In genomic region chr1:15847100-15847892, GRCh38 we compare ENCODE assay signal across 1 cellular context.
TF ChIP-seq lines count a peak whose summit lies in the region.

Gene SPEN (plus strand): TSS chr1:15847707. CDS start chr1:15848068, 361 bp downstream.

TF ChIP-seq in K562, 482 proteins besides CTCF, POLR2A, EP300 and RAD21 (continued from another document and continues in another):
- TF ChIP-seq ZNF592 (IDR thresholded peaks at IDR 0.05) (no peak), LEF1 (IDR thresholded peaks at IDR 0.05) (no peak), NFATC3 (IDR thresholded peaks at IDR 0.05) (no peak; the same call in 1 of the 2 replicates), ZNF316 (IDR thresholded peaks at IDR 0.05) (no peak), SMARCB1 (IDR thresholded peaks at IDR 0.05; ENCODE audit: insufficient read length, low read depth) (no peak), FUS (optimal IDR thresholded peaks at IDR 0.05; ENCODE audit: low read depth, low read length) (no peak), SNIP1 (IDR thresholded peaks at IDR 0.05; ENCODE audit: low read depth) (no peak), SFPQ (IDR thresholded peaks at IDR 0.05; ENCODE audit: low read depth, low read length) (no peak), NELFE (IDR thresholded peaks at IDR 0.05; ENCODE audit: insufficient read depth, insufficient read length) (no peak), ZSCAN32 (CRISPR knock-in tag; IDR thresholded peaks at IDR 0.05) (peak; percentile 42; the same call in 1 of the 2 replicates), U2AF2 (optimal IDR thresholded peaks at IDR 0.05; ENCODE audit: low read depth, low read length) (no peak), ZFP30 (CRISPR knock-in tag; IDR thresholded peaks at IDR 0.05; ENCODE audit: borderline replicate concordance) (no peak), HNRNPLL (IDR thresholded peaks at IDR 0.05; ENCODE audit: low read depth, low read length, poor library complexity, severe bottlenecking) (peak; percentile 67), ZKSCAN1 (IDR thresholded peaks at IDR 0.05; ENCODE audit: low read depth, low read length) (peak; percentile 73), RFX1 (IDR thresholded peaks at IDR 0.05) (no peak), GATAD2A (IDR thresholded peaks at IDR 0.05) (no peak), RBM39 (optimal IDR thresholded peaks at IDR 0.05; ENCODE audit: low read depth, low read length) (no peak), MXI1 (IDR thresholded peaks at IDR 0.05; ENCODE audit: low read depth, low read length) (peak; percentile 47; the same call in 1 of the 2 replicates), STAT5A (IDR thresholded peaks at IDR 0.05; ENCODE audit: borderline replicate concordance, low read length) (no peak), NFE2 (IDR thresholded peaks at IDR 0.05; ENCODE audit: low read depth) (no peak), KHSRP (IDR thresholded peaks at IDR 0.05) (no peak), ZNF146 (CRISPR knock-in tag; IDR thresholded peaks at IDR 0.05; ENCODE audit: unreplicated experiment) (no peak), KAT2B (IDR thresholded peaks at IDR 0.05; ENCODE audit: low read depth, low read length) (no peak), TBP (optimal IDR thresholded peaks at IDR 0.05; ENCODE audit: low read depth, low read length) (peak; percentile 92), RFX7 (CRISPR knock-in tag; IDR thresholded peaks at IDR 0.05) (no peak), SMARCC2 (IDR thresholded peaks at IDR 0.05; ENCODE audit: low read depth) (no peak), POLR2AphosphoS5 (IDR thresholded peaks at IDR 0.05; ENCODE audit: control insufficient read depth, insufficient read depth, low read depth, low read length) (peak; percentile 69), CHAMP1 (IDR thresholded peaks at IDR 0.05) (no peak), ZNF407 (IDR thresholded peaks at IDR 0.05; ENCODE audit: low read depth) (no peak), DMBX1 (CRISPR knock-in tag; IDR thresholded peaks at IDR 0.05; ENCODE audit: borderline replicate concordance) (peak; percentile 72; the same call in 1 of the 2 replicates), CHD4 (IDR thresholded peaks at IDR 0.05; ENCODE audit: insufficient read depth, insufficient replicate concordance, low read depth, low read length, poor library complexity, severe bottlenecking) (no peak), TEAD2 (tag; IDR thresholded peaks at IDR 0.05) (no peak), ZNF668 (CRISPR knock-in tag; IDR thresholded peaks at IDR 0.05) (no peak), ZNF282 (CRISPR knock-in tag; IDR thresholded peaks at IDR 0.05) (no peak), MEF2D (tag; conservative IDR thresholded peaks at IDR 0.05; ENCODE audit: low read depth) (no peak), NR4A1 (CRISPR knock-in tag; IDR thresholded peaks at IDR 0.05) (0 out of 2 replicates have a peak, but pooled peaks have one; percentile 43), NR4A1 (tag; IDR thresholded peaks at IDR 0.05) (no peak), CBFA2T2 (conservative IDR thresholded peaks at IDR 0.05) (no peak)
- TF ChIP-seq, protein P1, sequence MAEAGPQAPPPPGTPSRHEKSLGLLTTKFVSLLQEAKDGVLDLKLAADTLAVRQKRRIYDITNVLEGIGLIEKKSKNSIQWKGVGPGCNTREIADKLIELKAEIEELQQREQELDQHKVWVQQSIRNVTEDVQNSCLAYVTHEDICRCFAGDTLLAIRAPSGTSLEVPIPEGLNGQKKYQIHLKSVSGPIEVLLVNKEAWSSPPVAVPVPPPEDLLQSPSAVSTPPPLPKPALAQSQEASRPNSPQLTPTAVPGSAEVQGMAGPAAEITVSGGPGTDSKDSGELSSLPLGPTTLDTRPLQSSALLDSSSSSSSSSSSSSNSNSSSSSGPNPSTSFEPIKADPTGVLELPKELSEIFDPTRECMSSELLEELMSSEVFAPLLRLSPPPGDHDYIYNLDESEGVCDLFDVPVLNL (CRISPR knock-in tag; IDR thresholded peaks at IDR 0.05; ENCODE audit: low read depth) = no peak; the same call in 1 of the 2 replicates
- TF ChIP-seq, protein P2, sequence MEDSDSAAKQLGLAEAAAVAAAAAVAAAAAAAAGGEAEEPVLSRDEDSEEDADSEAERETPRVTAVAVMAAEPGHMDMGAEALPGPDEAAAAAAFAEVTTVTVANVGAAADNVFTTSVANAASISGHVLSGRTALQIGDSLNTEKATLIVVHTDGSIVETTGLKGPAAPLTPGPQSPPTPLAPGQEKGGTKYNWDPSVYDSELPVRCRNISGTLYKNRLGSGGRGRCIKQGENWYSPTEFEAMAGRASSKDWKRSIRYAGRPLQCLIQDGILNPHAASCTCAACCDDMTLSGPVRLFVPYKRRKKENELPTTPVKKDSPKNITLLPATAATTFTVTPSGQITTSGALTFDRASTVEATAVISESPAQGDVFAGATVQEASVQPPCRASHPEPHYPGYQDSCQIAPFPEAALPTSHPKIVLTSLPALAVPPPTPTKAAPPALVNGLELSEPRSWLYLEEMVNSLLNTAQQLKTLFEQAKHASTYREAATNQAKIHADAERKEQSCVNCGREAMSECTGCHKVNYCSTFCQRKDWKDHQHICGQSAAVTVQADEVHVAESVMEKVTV (CRISPR knock-in tag; IDR thresholded peaks at IDR 0.05) = 0 out of 2 replicates have a peak, but pooled peaks have one; percentile 27
- TF ChIP-seq, protein P3, sequence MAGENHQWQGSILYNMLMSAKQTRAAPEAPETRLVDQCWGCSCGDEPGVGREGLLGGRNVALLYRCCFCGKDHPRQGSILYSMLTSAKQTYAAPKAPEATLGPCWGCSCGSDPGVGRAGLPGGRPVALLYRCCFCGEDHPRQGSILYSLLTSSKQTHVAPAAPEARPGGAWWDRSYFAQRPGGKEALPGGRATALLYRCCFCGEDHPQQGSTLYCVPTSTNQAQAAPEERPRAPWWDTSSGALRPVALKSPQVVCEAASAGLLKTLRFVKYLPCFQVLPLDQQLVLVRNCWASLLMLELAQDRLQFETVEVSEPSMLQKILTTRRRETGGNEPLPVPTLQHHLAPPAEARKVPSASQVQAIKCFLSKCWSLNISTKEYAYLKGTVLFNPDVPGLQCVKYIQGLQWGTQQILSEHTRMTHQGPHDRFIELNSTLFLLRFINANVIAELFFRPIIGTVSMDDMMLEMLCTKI (IDR thresholded peaks at IDR 0.05; ENCODE audit: partially characterized antibody) = no peak
- TF ChIP-seq, protein P4, sequence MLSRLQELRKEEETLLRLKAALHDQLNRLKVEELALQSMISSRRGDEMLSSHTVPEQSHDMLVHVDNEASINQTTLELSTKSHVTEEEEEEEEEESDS (CRISPR knock-in tag; IDR thresholded peaks at IDR 0.05) = no peak
